Comparison of ENCODE assay signal across 22 cellular contexts in the genomic region with DNA sequence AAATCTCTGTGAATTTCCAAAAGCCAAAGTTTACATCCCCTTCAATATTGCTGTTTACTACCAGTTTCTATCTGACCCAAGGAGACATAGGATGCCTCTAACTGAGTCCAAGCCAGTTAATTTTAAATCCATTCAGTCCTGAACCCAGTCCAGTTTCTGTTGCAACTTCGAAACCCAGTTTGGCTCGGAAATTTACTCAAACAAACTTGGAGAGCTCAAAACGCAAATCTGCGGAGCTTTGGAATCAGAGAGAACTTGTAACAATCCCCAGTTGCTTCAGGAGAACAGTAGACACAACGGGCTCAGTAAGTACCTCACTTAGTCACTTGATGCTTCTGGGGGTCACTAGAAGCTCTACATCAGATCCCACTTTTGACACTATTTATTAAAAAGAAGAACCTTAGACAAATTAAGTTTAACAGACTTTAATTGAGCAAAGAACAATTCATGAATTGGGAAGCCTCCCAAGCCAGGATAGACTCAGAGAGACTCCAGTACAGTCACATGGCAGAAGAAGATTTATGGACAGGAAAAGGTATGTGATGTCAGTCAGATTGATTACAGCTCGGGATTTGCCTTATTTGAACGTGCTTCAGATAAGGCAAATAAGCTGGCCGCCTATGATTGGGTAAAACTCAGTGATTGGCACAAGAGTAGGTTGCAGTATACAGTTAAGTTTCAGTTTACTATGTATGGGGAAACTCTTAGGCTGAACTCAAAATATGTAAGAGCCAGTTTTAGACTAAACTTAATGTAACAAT.
"Had no signal": no experiment of that assay in that cellular context is flagged by ENCODE, and none has a peak within 500 bp of the region (broad histone marks: within the 10 kb centered on the region; RNA-seq: fewer than 3 reads in every experiment).

No MANE protein-coding gene starts in this region.

- H3K9me3 Mint-ChIP-seq: activated CD4-positive, alpha-beta memory T cell treated with anti-CD3 and anti-CD28 coated beads for 36 hours; activated T-helper 1 cell treated with anti-CD3 and anti-CD28 coated beads, Interleukin-12 subunit alpha, Interleukin-12 subunit beta, Interleukin-2, Interleukin-4 antibody, amounts not matched to agents 30 ng/mL and 10 ng/mL and 1 ng/mL, durations not matched to agents 14 hours and 24 hours and 36 hours; stimulated activated effector memory CD8-positive, alpha-beta T cell treated with anti-CD3 and anti-CD28 coated beads, Interleukin-12 subunit alpha, Interleukin-12 subunit beta, amount 100 ng/mL, for 72 hours; T-helper 2 cell treated with Interferon-gamma antibody and Interleukin-4, amounts not matched to agents 5 μg/mL and 100 μg/mL, for 36 hours had no signal

- H3K4me3 ChIP-seq: body of pancreas, left ventricle myocardium inferior, ovary, right lobe of liver, smooth muscle cell, stomach, upper lobe of left lung had no signal

- H3K9me3 ChIP-seq: body of pancreas, left ventricle myocardium inferior, ovary, right lobe of liver, stomach, upper lobe of left lung had no signal

- H3K27ac ChIP-seq: body of pancreas, left ventricle myocardium inferior, ovary, right lobe of liver, stomach, upper lobe of left lung had no signal

- H3K4me3 Mint-ChIP-seq: activated CD4-positive, alpha-beta memory T cell treated with anti-CD3 and anti-CD28 coated beads for 36 hours; activated CD4-positive, alpha-beta T cell treated with anti-CD3 and anti-CD28 coated beads for 36 hours; activated T-helper 1 cell treated with anti-CD3 and anti-CD28 coated beads, Interleukin-12 subunit alpha, Interleukin-12 subunit beta, Interleukin-2, Interleukin-4 antibody, amounts not matched to agents 30 ng/mL and 10 ng/mL and 1 ng/mL, durations not matched to agents 14 hours and 24 hours and 36 hours; neural crest cell; stimulated activated effector memory CD8-positive, alpha-beta T cell treated with anti-CD3 and anti-CD28 coated beads, Interleukin-12 subunit alpha, Interleukin-12 subunit beta, amount 100 ng/mL, for 72 hours; T-helper 2 cell treated with Interferon-gamma antibody and Interleukin-4, amounts not matched to agents 5 μg/mL and 100 μg/mL, for 36 hours had no signal

- H3K4me1 Mint-ChIP-seq: activated CD4-positive, alpha-beta T cell treated with anti-CD3 and anti-CD28 coated beads for 36 hours; stimulated activated effector memory CD8-positive, alpha-beta T cell treated with anti-CD3 and anti-CD28 coated beads, Interleukin-12 subunit alpha, Interleukin-12 subunit beta, amount 100 ng/mL, for 72 hours had no signal

- H3K36me3 ChIP-seq: left ventricle myocardium inferior, ovary, right lobe of liver, stomach, upper lobe of left lung had no signal

- H3K36me3 Mint-ChIP-seq: activated CD4-positive, alpha-beta memory T cell treated with anti-CD3 and anti-CD28 coated beads for 36 hours; activated naive CD4-positive, alpha-beta T cell treated with anti-CD3 and anti-CD28 coated beads, Interleukin-2, amount 50 U/mL, for 72 hours; stimulated activated effector memory CD8-positive, alpha-beta T cell treated with anti-CD3 and anti-CD28 coated beads, Interleukin-12 subunit alpha, Interleukin-12 subunit beta, amount 100 ng/mL, for 72 hours had no signal

- H3K27ac Mint-ChIP-seq: activated CD4-positive, alpha-beta memory T cell treated with anti-CD3 and anti-CD28 coated beads for 36 hours; activated CD4-positive, alpha-beta T cell treated with anti-CD3 and anti-CD28 coated beads for 36 hours; activated naive CD4-positive, alpha-beta T cell treated with anti-CD3 and anti-CD28 coated beads, Interleukin-2, amount 50 U/mL, for 72 hours; activated T-helper 1 cell treated with anti-CD3 and anti-CD28 coated beads, Interleukin-12 subunit alpha, Interleukin-12 subunit beta, Interleukin-2, Interleukin-4 antibody, amounts not matched to agents 30 ng/mL and 10 ng/mL and 1 ng/mL, durations not matched to agents 14 hours and 24 hours and 36 hours; stimulated activated effector memory CD8-positive, alpha-beta T cell treated with anti-CD3 and anti-CD28 coated beads, Interleukin-12 subunit alpha, Interleukin-12 subunit beta, amount 100 ng/mL, for 72 hours; T-helper 2 cell treated with Interferon-gamma antibody and Interleukin-4, amounts not matched to agents 5 μg/mL and 100 μg/mL, for 36 hours had no signal

- ATAC-seq: activated CD4-positive, alpha-beta T cell treated with anti-CD3 and anti-CD28 coated beads for 36 hours; activated naive CD4-positive, alpha-beta T cell treated with anti-CD3 and anti-CD28 coated beads, Interleukin-2, amount 50 U/mL, for 72 hours; body of pancreas; stimulated activated effector memory CD8-positive, alpha-beta T cell treated with anti-CD3 and anti-CD28 coated beads, Interleukin-12 subunit alpha, Interleukin-12 subunit beta, amount 100 ng/mL, for 72 hours had no signal

- H3K27me3 ChIP-seq: body of pancreas, ovary, right lobe of liver, stomach, upper lobe of left lung had no signal

- H3K27me3 Mint-ChIP-seq: activated CD4-positive, alpha-beta memory T cell treated with anti-CD3 and anti-CD28 coated beads for 36 hours; activated CD4-positive, alpha-beta T cell treated with anti-CD3 and anti-CD28 coated beads for 36 hours had no signal

- H3K4me1 ChIP-seq: body of pancreas, left ventricle myocardium inferior, right lobe of liver, stomach, upper lobe of left lung had no signal

- H3K4me2 ChIP-seq: smooth muscle cell had no signal

- DNase-seq: activated CD4-positive, alpha-beta memory T cell treated with anti-CD3 and anti-CD28 coated beads for 36 hours; activated CD4-positive, alpha-beta T cell treated with anti-CD3 and anti-CD28 coated beads for 36 hours; activated gamma-delta T cell treated with Interleukin-2 at 50 U/mL for 16 hours; activated T-cell treated with anti-CD3 and anti-CD28 coated beads for 4 hours; amygdala; body of pancreas; dermis blood vessel endothelial cell; effector memory CD4-positive, alpha-beta T cell; kidney; left ventricle myocardium inferior; mammary epithelial cell; ovary; right lobe of liver; stimulated activated CD4-positive, alpha-beta T cell treated with anti-CD3 and anti-CD28 coated beads, Interleukin-4, amount 100 ng/mL, for 24 hours; stomach; upper lobe of left lung had no signal
